In genomic region chr12:94873368-94874085, GRCh38 we compare ENCODE assay signal across 9 cellular contexts.
A peak's percentile ranks its signal among the peaks of the same experiment; 100 is the strongest.
DNase-seq lines count a peak whose midpoint lies in the region; ATAC-seq and TF ChIP-seq lines count a peak whose summit lies in the region.
"Had no signal": no experiment of that assay in that cellular context is flagged by ENCODE, and none has a peak within 500 bp of the region (broad histone marks: within the 10 kb centered on the region; RNA-seq: fewer than 3 reads in every experiment).

No MANE protein-coding gene starts in this region.

- peaks cover 35% of the 10 kb centered on the region for H3K27me3 ChIP-seq in iPS-15b (ENCODE audit: control insufficient read depth, insufficient read depth, low read length)

- DNase-seq in D341Med (ENCODE audit: low spot score) (peak; percentile 72), mesenteric fat pad (ENCODE audit: low spot score) (no peak)
- peak in 1 of 2 donors; percentile 13 for DNase-seq in activated T-cell treated with anti-CD3 and anti-CD28 coated beads, Interleukin-2, amount 50 U/mL, for 72 hours
- DNase-seq in stimulated activated effector memory CD8-positive, alpha-beta T cell treated with anti-CD3 and anti-CD28 coated beads, Interleukin-12 subunit alpha, Interleukin-12 subunit beta, amount 100 ng/mL, for 72 hours (ENCODE audit: low spot score in 2 of 2) = no peak
- no peak for DNase-seq in activated effector memory CD4-positive, alpha-beta T cell treated with Interleukin-2 at 50 U/mL for 16 hours

- no peak overlapping the region for H3K9ac ChIP-seq in iPS-15b (ENCODE audit: low read depth, low read length)

- ATAC-seq in HG03135 (IDR thresholded peaks at IDR 0.05; ENCODE audit: unreplicated experiment) = peak; percentile 65
- ATAC-seq in activated T-cell treated with anti-CD3 and anti-CD28 coated beads, Interleukin-2, amount 50 U/mL, for 72 hours (replicated peaks in 1 of 2) = peak; percentile 48 to 65
- peak; percentile 58 for ATAC-seq in stimulated activated effector memory CD8-positive, alpha-beta T cell treated with anti-CD3 and anti-CD28 coated beads, Interleukin-12 subunit alpha, Interleukin-12 subunit beta, amount 100 ng/mL, for 72 hours

- H3K4me3 Mint-ChIP-seq in activated T-cell treated with anti-CD3 and anti-CD28 coated beads, Interleukin-2, amount 50 U/mL, for 72 hours = peak overlapping the region; percentile 82 to 83
- H3K4me3 Mint-ChIP-seq in stimulated activated effector memory CD8-positive, alpha-beta T cell treated with anti-CD3 and anti-CD28 coated beads, Interleukin-12 subunit alpha, Interleukin-12 subunit beta, amount 100 ng/mL, for 72 hours = peak overlapping the region; percentile 70

- TF ChIP-seq POLR2A in GM19193 (IDR thresholded peaks at IDR 0.05; ENCODE audit: extremely low read depth, insufficient read depth, insufficient read length) = peak; percentile 74

- peaks cover 10% of the 10 kb centered on the region for H3K4me1 ChIP-seq in iPS-15b (ENCODE audit: control insufficient read depth, insufficient read depth, low read length)

- H3K36me3 Mint-ChIP-seq in activated T-cell treated with anti-CD3 and anti-CD28 coated beads, Interleukin-2, amount 50 U/mL, for 72 hours (ENCODE audit: insufficient read depth in 2 of 2) = no peaks in the 10 kb centered on the region
- no peaks in the 10 kb centered on the region for H3K36me3 Mint-ChIP-seq in stimulated activated effector memory CD8-positive, alpha-beta T cell treated with anti-CD3 and anti-CD28 coated beads, Interleukin-12 subunit alpha, Interleukin-12 subunit beta, amount 100 ng/mL, for 72 hours

- H3K36me3 ChIP-seq in iPS-15b (ENCODE audit: control insufficient read depth, insufficient read depth, low read length) = no peaks in the 10 kb centered on the region

- H3K27ac Mint-ChIP-seq in activated T-cell treated with anti-CD3 and anti-CD28 coated beads, Interleukin-2, amount 50 U/mL, for 72 hours = no peak overlapping the region
- H3K27ac Mint-ChIP-seq in stimulated activated effector memory CD8-positive, alpha-beta T cell treated with anti-CD3 and anti-CD28 coated beads, Interleukin-12 subunit alpha, Interleukin-12 subunit beta, amount 100 ng/mL, for 72 hours = no peak overlapping the region

- no peaks in the 10 kb centered on the region for H3K9me3 Mint-ChIP-seq in activated T-cell treated with anti-CD3 and anti-CD28 coated beads, Interleukin-2, amount 50 U/mL, for 72 hours
- no peaks in the 10 kb centered on the region for H3K9me3 Mint-ChIP-seq in stimulated activated effector memory CD8-positive, alpha-beta T cell treated with anti-CD3 and anti-CD28 coated beads, Interleukin-12 subunit alpha, Interleukin-12 subunit beta, amount 100 ng/mL, for 72 hours

- peaks cover 25% of the 10 kb centered on the region for H3K4me1 Mint-ChIP-seq in activated T-cell treated with anti-CD3 and anti-CD28 coated beads, Interleukin-2, amount 50 U/mL, for 72 hours (ENCODE audit: low read depth)
- H3K4me1 Mint-ChIP-seq in stimulated activated effector memory CD8-positive, alpha-beta T cell treated with anti-CD3 and anti-CD28 coated beads, Interleukin-12 subunit alpha, Interleukin-12 subunit beta, amount 100 ng/mL, for 72 hours = peaks cover 21% of the 10 kb centered on the region

- peaks cover 74% of the 10 kb centered on the region for H3K27me3 Mint-ChIP-seq in activated T-cell treated with anti-CD3 and anti-CD28 coated beads, Interleukin-2, amount 50 U/mL, for 72 hours (ENCODE audit: low read depth)

- H3K9me3 ChIP-seq in iPS-15b (ENCODE audit: control insufficient read depth, insufficient read depth, low read length) = no peaks in the 10 kb centered on the region

- H3K4me3 ChIP-seq in iPS-15b (ENCODE audit: low read depth, low read length) = peak overlapping the region; percentile 62
- H3K4me3 ChIP-seq: SK-N-MC had no signal
